In the genomic region with DNA sequence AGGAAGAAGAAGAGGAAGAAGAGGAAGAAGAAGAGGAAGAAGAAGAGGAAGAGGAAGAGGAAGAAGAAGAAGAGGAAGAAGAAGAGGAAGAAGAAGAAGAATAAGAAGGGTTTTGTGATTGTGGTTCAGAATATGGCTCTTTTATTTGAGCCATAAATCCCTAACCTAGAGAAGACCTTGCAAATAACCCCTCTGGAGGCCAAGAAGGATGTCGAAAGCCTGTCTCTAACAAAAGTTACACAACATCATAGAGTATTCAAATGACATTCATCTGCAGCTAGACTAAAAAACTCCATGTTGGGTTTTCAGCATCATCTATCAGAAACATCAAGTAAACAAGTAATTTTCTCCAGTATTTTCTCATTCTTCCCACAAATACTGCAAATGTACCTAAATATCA, we compare ENCODE assay signal across 21 cellular contexts.
"Had no signal": no experiment of that assay in that cellular context is flagged by ENCODE, and none has a peak within 500 bp of the region (broad histone marks: within the 10 kb centered on the region; RNA-seq: fewer than 3 reads in every experiment).

No MANE protein-coding gene starts in this region.

- DNase-seq: activated CD4-positive, alpha-beta T cell treated with anti-CD3 and anti-CD28 coated beads, Interleukin-2, amount 10 ng/mL, durations not matched to agents 7 days and 5 days; activated CD4-positive, CD25-positive, alpha-beta regulatory T cell treated with anti-CD3 and anti-CD28 coated beads, Interleukin-2, amount 50 U/mL, for 72 hours; activated CD8-positive, alpha-beta T cell treated with anti-CD3 and anti-CD28 coated beads, Interleukin-2, amount 10 ng/mL, durations not matched to agents 7 days and 5 days; activated gamma-delta T cell treated with Interleukin-2 at 50 U/mL for 16 hours; adrenal gland; central memory CD4-positive, alpha-beta T cell; dermis blood vessel endothelial cell; effector CD8-positive, alpha-beta T cell; gastrocnemius medialis; hypothalamus; islet precursor cell; left cardiac atrium; pancreas; psoas muscle; small intestine; stimulated activated CD4-positive, alpha-beta T cell treated with anti-CD3 and anti-CD28 coated beads, Interleukin-2, amount 100 ng/mL, for 24 hours; stimulated activated naive CD8-positive, alpha-beta T cell treated with anti-CD3 and anti-CD28 coated beads, Interleukin-15, amount 100 ng/mL, for 72 hours; tibial artery; WERI-Rb-1 had no signal

- H3K27me3 ChIP-seq: right atrium auricular region had no signal

- H3K4me1 ChIP-seq: adrenal gland, gastrocnemius medialis, pancreas, psoas muscle, right atrium auricular region, tibial artery had no signal

- H3K4me3 ChIP-seq: adrenal gland, gastrocnemius medialis, pancreas, psoas muscle, right atrium auricular region, tibial artery had no signal

- H3K36me3 ChIP-seq: adrenal gland, gastrocnemius medialis, pancreas, right atrium auricular region, tibial artery, WERI-Rb-1 had no signal

- H3K9me3 ChIP-seq: adrenal gland, gastrocnemius medialis, pancreas, psoas muscle, right atrium auricular region, tibial artery had no signal

- H3K27ac ChIP-seq: adrenal gland, gastrocnemius medialis, pancreas, psoas muscle, right atrium auricular region, tibial artery, WERI-Rb-1 had no signal

- ATAC-seq: activated CD8-positive, alpha-beta T cell treated with anti-CD3 and anti-CD28 coated beads, Interleukin-2, amount 10 ng/mL, durations not matched to agents 7 days and 5 days; gastrocnemius medialis; left cardiac atrium; pancreas; psoas muscle; stimulated activated effector memory CD8-positive, alpha-beta T cell treated with anti-CD3 and anti-CD28 coated beads, Interleukin-12 subunit alpha, Interleukin-12 subunit beta, amount 100 ng/mL, for 72 hours; stimulated activated naive CD8-positive, alpha-beta T cell treated with anti-CD3 and anti-CD28 coated beads, Interleukin-15, amount 100 ng/mL, for 72 hours had no signal
